1 cellular context compared by ENCODE assay signal in genomic region chr22:38398609-38399401, GRCh38.
TF ChIP-seq lines count a peak whose summit lies in the region.

No MANE protein-coding gene starts in this region.

TF ChIP-seq in HepG2, 621 proteins besides CTCF, POLR2A, EP300 and RAD21 (continued from another document and continues in another):
- TF ChIP-seq ZNF318 (CRISPR knock-in tag; IDR thresholded peaks at IDR 0.05) (no peak), RNF219 (CRISPR knock-in tag; IDR thresholded peaks at IDR 0.05) (no peak), ATF4 (CRISPR knock-in tag; IDR thresholded peaks at IDR 0.05) (no peak), CREB1 (IDR thresholded peaks at IDR 0.05) (no peak), CREB1 (CRISPR knock-in tag; IDR thresholded peaks at IDR 0.05) (no peak), PHB2 (IDR thresholded peaks at IDR 0.05; ENCODE audit: partially characterized antibody) (no peak), TRIM24 (CRISPR knock-in tag; IDR thresholded peaks at IDR 0.05) (no peak), ZNF761 (CRISPR knock-in tag; conservative IDR thresholded peaks at IDR 0.05) (no peak), ZFP91 (CRISPR knock-in tag; IDR thresholded peaks at IDR 0.05; ENCODE audit: borderline replicate concordance) (0 out of 2 replicates have a peak, but pooled peaks have one; percentile 39), TBX2 (CRISPR knock-in tag; IDR thresholded peaks at IDR 0.05; ENCODE audit: borderline replicate concordance) (0 out of 2 replicates have a peak, but pooled peaks have one; percentile 18), ZNF235 (CRISPR knock-in tag; IDR thresholded peaks at IDR 0.05; ENCODE audit: borderline replicate concordance) (0 out of 2 replicates have a peak, but pooled peaks have one; percentile 39), ZXDC (CRISPR knock-in tag; IDR thresholded peaks at IDR 0.05) (no peak), RFX3 (CRISPR knock-in tag; IDR thresholded peaks at IDR 0.05) (no peak), ZNF512 (CRISPR knock-in tag; IDR thresholded peaks at IDR 0.05) (no peak), HNRNPL (IDR thresholded peaks at IDR 0.05; ENCODE audit: low read depth, low read length) (no peak), SP4 (CRISPR knock-in tag; IDR thresholded peaks at IDR 0.05) (0 out of 2 replicates have a peak, but pooled peaks have one; percentile 21), MBNL3 (CRISPR knock-in tag; conservative IDR thresholded peaks at IDR 0.05) (no peak), ZNF773 (CRISPR knock-in tag; IDR thresholded peaks at IDR 0.05; ENCODE audit: borderline replicate concordance) (no peak), ZSCAN25 (CRISPR knock-in tag; IDR thresholded peaks at IDR 0.05) (0 out of 2 replicates have a peak, but pooled peaks have one; percentile 19), SRY (CRISPR knock-in tag; IDR thresholded peaks at IDR 0.05) (no peak), ZNF501 (CRISPR knock-in tag; IDR thresholded peaks at IDR 0.05) (no peak), PAF1 (CRISPR knock-in tag; IDR thresholded peaks at IDR 0.05) (no peak), PITX1 (CRISPR knock-in tag; IDR thresholded peaks at IDR 0.05) (no peak), ZNF350 (CRISPR knock-in tag; IDR thresholded peaks at IDR 0.05; ENCODE audit: borderline replicate concordance, low read depth) (no peak), ZNF530 (CRISPR knock-in tag; IDR thresholded peaks at IDR 0.05; ENCODE audit: low read depth) (no peak), KMT2B (CRISPR knock-in tag; IDR thresholded peaks at IDR 0.05) (no peak), DZIP1 (CRISPR knock-in tag; IDR thresholded peaks at IDR 0.05) (no peak), PCBP1 (IDR thresholded peaks at IDR 0.05; ENCODE audit: borderline replicate concordance, low read depth, low read length) (0 out of 2 replicates have a peak, but pooled peaks have one; percentile 60), FOXP4 (CRISPR knock-in tag; IDR thresholded peaks at IDR 0.05) (no peak), THYN1 (CRISPR knock-in tag; IDR thresholded peaks at IDR 0.05; ENCODE audit: borderline replicate concordance, low read depth) (no peak), DMTF1 (CRISPR knock-in tag; IDR thresholded peaks at IDR 0.05) (no peak)
